Comparison of ENCODE assay signal across 28 cellular contexts in genomic region chr14:100723135-100723883, GRCh38. TPM values are rescaled to one million over a fixed set of nuclear protein-coding genes. Genes with fewer than 3 reads are reported as not detected.
DNase-seq lines count a peak whose midpoint lies in the region; ATAC-seq, FAIRE-seq and TF ChIP-seq lines count a peak whose summit lies in the region.
"Had no signal": no experiment of that assay in that cellular context is flagged by ENCODE, and none has a peak within 500 bp of the region (broad histone marks: within the 10 kb centered on the region; RNA-seq: fewer than 3 reads in every experiment).

No MANE protein-coding gene starts in this region.

- H3K9me3 Mint-ChIP-seq in WTC11 (no peaks in the 10 kb centered on the region), neural progenitor cell (peaks cover 3% of the 10 kb centered on the region)
- H3K9me3 Mint-ChIP-seq: CD8-positive, alpha-beta T cell had no signal

- no peak overlapping the region for H3K9ac ChIP-seq in iPS-20b (ENCODE audit: low read depth, low read length)
- H3K9ac ChIP-seq in neural progenitor cell: no peak overlapping the region

- H3F3A ChIP-seq in neural progenitor cell (ENCODE audit: low read depth): peaks cover 30% of the 10 kb centered on the region

- H3K36me3 Mint-ChIP-seq in WTC11: no peaks in the 10 kb centered on the region
- H3K36me3 Mint-ChIP-seq in neural progenitor cell: no peaks in the 10 kb centered on the region
- H3K36me3 Mint-ChIP-seq: CD8-positive, alpha-beta T cell had no signal

- POLR2A ChIA-PET in WTC11 (lab: Charles Lee): no interaction called here
- POLR2A ChIA-PET in GM10248 (lab: Yijun Ruan, JAX): no interaction called here

- H3K27ac ChIP-seq in iPS-20b (ENCODE audit: low read length) (no peak overlapping the region), neural progenitor cell (no peak overlapping the region), upper lobe of right lung (no peak overlapping the region)
- H3K27ac ChIP-seq: C4-2B, RWPE1 had no signal

- DNase-seq in WTC11 (ENCODE audit: low spot score) (no peak), neural progenitor cell (ENCODE audit: low spot score) (peak; percentile 59), GM10248 (ENCODE audit: extremely low spot score) (no peak), NCI-H446 (lab: John Stamatoyannopoulos, UW) (no peak), upper lobe of right lung (no peak), H54 (ENCODE audit: insufficient read length, low spot score) (no peak)
- DNase-seq: Caco-2; CD8-positive, alpha-beta T cell; Kasumi-1; NCI-H1092 treated with DMSO at 0.1 percent for 48 hours; NCI-H1436 treated with DMSO at 0.1 percent for 48 hours; NCI-H187 treated with DMSO at 0.1 percent for 48 hours; NCI-H69; SHP77 had no signal

- H3K4me2 ChIP-seq in neural progenitor cell: peak overlapping the region; percentile 69

- H3K4me1 Mint-ChIP-seq in WTC11: peaks cover 31% of the 10 kb centered on the region
- peaks cover 79% of the 10 kb centered on the region for H3K4me1 Mint-ChIP-seq in neural progenitor cell
- H3K4me1 Mint-ChIP-seq: B cell had no signal

- 0 out of 2 replicates have a peak, but pooled peaks have one; percentile 5 for ATAC-seq in WTC11
- ATAC-seq in upper lobe of right lung: no peak
- ATAC-seq: CD8-positive, alpha-beta T cell; HepG2; K562; Panc1 had no signal

- FAIRE-seq in H54 (lab: Jason Lieb, UNC): no peak
- FAIRE-seq: G401.6, GM12891, HepG2, K562 had no signal

- TF ChIP-seq POLR2A in H54 (IDR thresholded peaks at IDR 0.05; ENCODE audit: low read depth, low read length): no peak

- intact Hi-C loops in upper lobe of right lung (cut with DNase I): no loop called here

- H3K9me3 ChIP-seq in iPS-20b (ENCODE audit: insufficient read depth, low read depth, low read length) (no peaks in the 10 kb centered on the region; the same call in 1 of the 2 replicates), neural progenitor cell (ENCODE audit: low read depth) (no peaks in the 10 kb centered on the region), upper lobe of right lung (no peaks in the 10 kb centered on the region)
- H3K9me3 ChIP-seq: Caco-2 had no signal

- TF ChIP-seq CTCF in WTC11 (IDR thresholded peaks at IDR 0.05): no peak
- TF ChIP-seq CTCF in neural progenitor cell (IDR thresholded peaks at IDR 0.05): no peak
- no peak for TF ChIP-seq CTCF in GM10248 (IDR thresholded peaks at IDR 0.05; ENCODE audit: control extremely low read depth, extremely low read depth, low read depth, missing control alignments)
- TF ChIP-seq CTCF in upper lobe of right lung (IDR thresholded peaks at IDR 0.05): no peak

- H3K27me3 ChIP-seq in iPS-20b (ENCODE audit: insufficient read depth, low read length): peaks cover 70% of the 10 kb centered on the region
- H3K27me3 ChIP-seq in neural progenitor cell: peaks cover 18% of the 10 kb centered on the region
- H3K27me3 ChIP-seq in upper lobe of right lung: peaks cover 57% of the 10 kb centered on the region

- peaks cover 7% of the 10 kb centered on the region; the same call in 1 of the 2 replicates for H3K4me1 ChIP-seq in iPS-20b (ENCODE audit: insufficient read depth, low read length)
- peaks cover 66% of the 10 kb centered on the region for H3K4me1 ChIP-seq in neural progenitor cell
- no peaks in the 10 kb centered on the region for H3K4me1 ChIP-seq in upper lobe of right lung
- H3K4me1 ChIP-seq: Caco-2 had no signal

- H3K4me3 ChIP-seq in iPS-20b (ENCODE audit: low read length) (peak overlapping the region; percentile 33; the same call in 1 of the 2 replicates), neural progenitor cell (no peak overlapping the region), upper lobe of right lung (no peak overlapping the region)
- H3K4me3 ChIP-seq: K562 had no signal

- H3K4me3 Mint-ChIP-seq in WTC11 (no peak overlapping the region), neural progenitor cell (peak overlapping the region; percentile 50)
- H3K4me3 Mint-ChIP-seq: B cell; CD8-positive, alpha-beta T cell had no signal

- no peak overlapping the region for H3K27ac Mint-ChIP-seq in WTC11
- H3K27ac Mint-ChIP-seq in neural progenitor cell: no peak overlapping the region
- H3K27ac Mint-ChIP-seq: B cell; CD8-positive, alpha-beta T cell had no signal

- peaks cover 14% of the 10 kb centered on the region for H4K20me1 ChIP-seq in neural progenitor cell (ENCODE audit: low read depth)

- H3K27me3 Mint-ChIP-seq in WTC11 (ENCODE audit: low read depth) (peaks cover 71% of the 10 kb centered on the region), neural progenitor cell (ENCODE audit: insufficient read depth, low read depth) (peaks cover 31% of the 10 kb centered on the region)

- no peak overlapping the region for H2AFZ ChIP-seq in neural progenitor cell (replicated peaks)

- CTCF ChIA-PET in WTC11 (lab: Charles Lee): interaction anchor here (0.5 to 5.4 kb wide), 4 partner anchors 13 to 944 kb away, joined by 3 to 39 read pairs (median 4); no protein-coding TSS in a partner anchor
- CTCF ChIA-PET in GM10248 (lab: Yijun Ruan, JAX): no interaction called here

- H3K36me3 ChIP-seq in iPS-20b (ENCODE audit: insufficient read depth, low read depth, low read length): no peaks in the 10 kb centered on the region
- H3K36me3 ChIP-seq in neural progenitor cell: no peaks in the 10 kb centered on the region
- H3K36me3 ChIP-seq in upper lobe of right lung: no peaks in the 10 kb centered on the region

- peaks cover 29% of the 10 kb centered on the region for H3K79me2 ChIP-seq in neural progenitor cell (ENCODE audit: low read depth)

TF ChIP-seq in WTC11, 78 proteins besides CTCF, POLR2A, EP300 and RAD21:
- no peak for TF ChIP-seq EMX1 (CRISPR knock-in tag; IDR thresholded peaks at IDR 0.05)
- TF ChIP-seq ZNF263 (CRISPR knock-in tag; IDR thresholded peaks at IDR 0.05; ENCODE audit: low read depth): peak; percentile 63; the same call in 1 of the 2 replicates

RNA-seq across cellular contexts. Expression of gene DLK1, which starts 3.4 kb away (rescaled TPM):
- 3.0 to 3.3 TPM (median 3.1 TPM) in 3 replicates for total RNA-seq in WTC11 (2021)
- 312 and 1,018 TPM in 2 replicates for total RNA-seq in neural progenitor cell (ENCODE audit: low replicate concordance)
- total RNA-seq in upper lobe of right lung: not detected
- total RNA-seq: B cell; Caco-2; CD8-positive, alpha-beta T cell; H4; HT1080; M059J; NCI-H460; OCI-LY7 had no signal

Comparison
In these comparisons a context has a peak if more than half of its experiments do, and no peak if none do; other contexts are left out.
1. RNA of gene DLK1, which starts 3.4 kb away (total RNA-seq): 312 to 1,018 TPM in neural progenitor cell; 3.0 to 3.3 TPM in WTC11 and not detected in upper lobe of right lung (single experiment); every median in the first group is over 10 times any median in the second.